17 cellular contexts compared by ENCODE assay signal in genomic region chr5:151179489-151179840, GRCh38.
"Had no signal": no experiment of that assay in that cellular context is flagged by ENCODE, and none has a peak within 500 bp of the region (broad histone marks: within the 10 kb centered on the region; RNA-seq: fewer than 3 reads in every experiment).

No MANE protein-coding gene starts in this region.

- H3K4me3 Mint-ChIP-seq: nephron progenitor cell; stimulated activated naive CD8-positive, alpha-beta T cell treated with anti-CD3 and anti-CD28 coated beads, Interleukin-15, Interleukin-2, amounts not matched to agents 100 ng/mL and 50 ng/mL, for 24 hours; T-helper 2 cell treated with Interferon-gamma antibody and Interleukin-4, amounts not matched to agents 5 μg/mL and 100 μg/mL, for 36 hours had no signal

- H3K4me1 ChIP-seq: esophagus squamous epithelium, SJCRH30, upper lobe of right lung had no signal

- H3K27me3 Mint-ChIP-seq: progenitor cell of endocrine pancreas; stimulated activated naive CD8-positive, alpha-beta T cell treated with anti-CD3 and anti-CD28 coated beads, Interleukin-15, Interleukin-2, amounts not matched to agents 100 ng/mL and 50 ng/mL, for 24 hours had no signal

- H3K27ac ChIP-seq: cardiac muscle cell, esophagus squamous epithelium, left ventricle myocardium inferior, SJCRH30, upper lobe of right lung had no signal

- H3K4me3 ChIP-seq: cardiac muscle cell, esophagus squamous epithelium, left ventricle myocardium inferior, SJCRH30, upper lobe of right lung had no signal

- H3K36me3 ChIP-seq: cardiac muscle cell, SJCRH30 had no signal

- DNase-seq: activated gamma-delta T cell treated with Interleukin-2 at 50 U/mL for 16 hours; esophagus squamous epithelium; hippocampal formation; left ventricle myocardium inferior; nephron progenitor cell; occipital lobe; right cardiac atrium; SJCRH30; small intestine; stimulated activated CD4-positive, alpha-beta T cell treated with anti-CD3 and anti-CD28 coated beads, Interleukin-4, amount 100 ng/mL, for 24 hours; SW 1271; upper lobe of right lung had no signal

- H3K27ac Mint-ChIP-seq: nephron progenitor cell; progenitor cell of endocrine pancreas; T-helper 2 cell treated with Interferon-gamma antibody and Interleukin-4, amounts not matched to agents 5 μg/mL and 100 μg/mL, for 36 hours had no signal

- H3K9me3 ChIP-seq: esophagus squamous epithelium, left ventricle myocardium inferior, SJCRH30, upper lobe of right lung had no signal

- H3K27me3 ChIP-seq: cardiac muscle cell, esophagus squamous epithelium, SJCRH30, upper lobe of right lung had no signal

- ATAC-seq: activated CD4-positive, CD25-positive, alpha-beta regulatory T cell treated with anti-CD3 and anti-CD28 coated beads, Interleukin-2, amount 50 U/mL, for 24 hours; right cardiac atrium had no signal

- H3K9me3 Mint-ChIP-seq: nephron progenitor cell; stimulated activated naive CD8-positive, alpha-beta T cell treated with anti-CD3 and anti-CD28 coated beads, Interleukin-15, Interleukin-2, amounts not matched to agents 100 ng/mL and 50 ng/mL, for 24 hours; T-helper 2 cell treated with Interferon-gamma antibody and Interleukin-4, amounts not matched to agents 5 μg/mL and 100 μg/mL, for 36 hours had no signal
